In genomic region chr1:8312235-8313218, GRCh38 we compare ENCODE assay signal across 1 cellular context.
TF ChIP-seq lines count a peak whose summit lies in the region.

No MANE protein-coding gene starts in this region.

TF ChIP-seq in GM23338, 12 proteins besides CTCF, POLR2A, EP300 and RAD21 (continued from another document):
- no peak for TF ChIP-seq ZNF462 (CRISPR knock-in tag; IDR thresholded peaks at IDR 0.05)
- no peak for TF ChIP-seq ZNF331 (CRISPR knock-in tag; IDR thresholded peaks at IDR 0.05; ENCODE audit: low read depth)
- no peak for TF ChIP-seq STAT1 (IDR thresholded peaks at IDR 0.05; ENCODE audit: unreplicated experiment)
- no peak for TF ChIP-seq POLR2AphosphoS5 (IDR thresholded peaks at IDR 0.05; ENCODE audit: low read depth)
- TF ChIP-seq ZNF114 (CRISPR knock-in tag; IDR thresholded peaks at IDR 0.05) = no peak
- TF ChIP-seq REST (IDR thresholded peaks at IDR 0.05; ENCODE audit: unreplicated experiment) = no peak
